8 cellular contexts compared by ENCODE assay signal in the genomic region with DNA sequence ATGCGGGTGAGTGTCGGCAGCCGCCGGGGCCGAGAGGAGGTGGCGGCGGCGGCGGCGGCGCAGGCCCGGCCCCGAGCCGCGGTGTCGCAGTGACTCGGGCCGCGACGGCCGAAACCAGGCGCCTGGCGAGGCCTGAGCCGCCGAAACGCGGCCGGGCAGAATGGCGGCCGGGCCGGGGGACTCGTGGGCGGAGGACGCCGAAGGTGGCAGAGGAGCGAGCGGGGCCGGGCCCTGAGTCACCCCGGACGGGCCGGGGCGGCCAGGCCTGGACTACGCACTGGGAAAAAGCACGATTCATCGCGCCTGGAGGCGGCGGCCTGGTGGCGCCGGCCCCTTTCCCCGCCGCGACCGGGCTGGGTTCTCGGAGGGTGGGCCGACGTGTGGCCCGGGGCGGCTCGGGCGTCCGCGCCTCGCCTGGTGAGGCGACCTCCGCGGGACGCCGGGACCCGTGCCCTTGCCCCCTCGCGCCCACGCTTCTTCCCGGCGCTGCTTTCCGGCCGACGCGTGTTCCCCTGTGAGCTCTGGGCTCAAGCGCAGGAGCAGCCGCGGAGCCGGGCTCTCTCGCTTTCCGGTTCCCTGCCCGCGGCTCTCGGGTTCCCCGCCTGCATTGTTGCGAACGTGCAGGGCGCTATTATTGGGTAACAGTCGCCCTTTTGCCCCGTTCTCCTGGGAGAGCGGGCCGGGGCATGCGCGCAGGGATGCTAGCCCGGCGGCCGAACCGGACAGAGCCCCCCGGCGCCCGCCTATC. TPM values are rescaled to one million over a fixed set of nuclear protein-coding genes. Genes with fewer than 3 reads are reported as not detected.
A peak's percentile ranks its signal among the peaks of the same experiment; 100 is the strongest.
DNase-seq lines count a peak whose midpoint lies in the region; ATAC-seq and TF ChIP-seq lines count a peak whose summit lies in the region.

No MANE protein-coding gene starts in this region.

- H3K27ac ChIP-seq in A673 (ENCODE audit: low read depth, low read length, poor library complexity, severe bottlenecking) (peak overlapping the region; percentile 97), thyroid gland (peak overlapping the region; percentile 95 to 97 (median 97))

- H3K36me3 ChIP-seq in A673 (ENCODE audit: insufficient read depth, low read length, poor library complexity, severe bottlenecking) (no peaks in the 10 kb centered on the region), neuron (ENCODE audit: insufficient read depth, low read length) (no peaks in the 10 kb centered on the region), thyroid gland (no peaks in the 10 kb centered on the region)

- DNase-seq in A673 (ENCODE audit: low spot score) (peak; percentile 65), NCI-H460 (ENCODE audit: extremely low read depth, low read depth) (peak; percentile 26), activated T-helper 1 cell treated with Interleukin-2 at 50 U/mL for 16 hours (ENCODE audit: low read depth) (peak; percentile 35), fibroblast of pulmonary artery (ENCODE audit: low read depth) (peak; percentile 63), thyroid gland (peak; percentile 53 to 55)

- TF ChIP-seq POLR2A in GM18505 (IDR thresholded peaks at IDR 0.05; ENCODE audit: borderline replicate concordance, extremely low read depth, insufficient read depth, insufficient read length) (peak; percentile 31), thyroid gland (IDR thresholded peaks at IDR 0.05) (peak in 1 of 2 donors; percentile 47)

- H3K4me1 ChIP-seq in A673 (ENCODE audit: insufficient read depth, low read length, poor library complexity, severe bottlenecking), result peaks cover 46% of the 10 kb centered on the region
- peaks cover 21% of the 10 kb centered on the region for H3K4me1 ChIP-seq in neuron (ENCODE audit: insufficient read depth, low read length)
- H3K4me1 ChIP-seq in thyroid gland, result peaks cover 33 to 37% of the 10 kb centered on the region in 2 donors

- 0 to 4% methylated on average over 4 to 5 of the region's 105 CpGs for WGBS in thyroid gland, 2 donors

- no peak for TF ChIP-seq CTCF in A673 (conservative IDR thresholded peaks at IDR 0.05; ENCODE audit: low read depth, low read length)
- TF ChIP-seq CTCF in fibroblast of pulmonary artery (IDR thresholded peaks at IDR 0.05; ENCODE audit: low read length, missing control alignments), result no peak
- TF ChIP-seq CTCF in thyroid gland (IDR thresholded peaks at IDR 0.05), result no peak

- H3K4me3 ChIP-seq in A673 (ENCODE audit: low read depth, low read length, poor library complexity, severe bottlenecking) (peak overlapping the region; percentile 89), fibroblast of pulmonary artery (replicated peaks; ENCODE audit: low read depth, low read length) (peak overlapping the region; percentile 79), neuron (ENCODE audit: low read length) (peak overlapping the region; percentile 87), thyroid gland (replicated peaks in 1 of 3) (peak overlapping the region; percentile 76 to 92 (median 78))

- no peaks in the 10 kb centered on the region for H3K9me3 ChIP-seq in A673 (ENCODE audit: low read depth, low read length, poor library complexity, severe bottlenecking)
- no peaks in the 10 kb centered on the region for H3K9me3 ChIP-seq in neuron (ENCODE audit: low read length)
- H3K9me3 ChIP-seq in thyroid gland, result no peaks in the 10 kb centered on the region

- intact Hi-C loops in A673 (cut with micrococcal nuclease; ENCODE audit: unreplicated experiment) (loop anchor here (10.0 kb wide), 1 partner anchor 266 kb away; no protein-coding TSS in a partner anchor), thyroid gland (cut with DNase I) (loop anchor here (10.0 kb wide), 1 partner anchor 186 kb away; the partner anchor contains the start of gene EZH2)

- ATAC-seq in GM18505 (IDR thresholded peaks at IDR 0.05; ENCODE audit: unreplicated experiment) (peak; percentile 35), HG02870 (IDR thresholded peaks at IDR 0.05; ENCODE audit: unreplicated experiment) (peak; percentile 28)

- CTCF ChIA-PET in A673 (lab: Charles Lee), result no interaction called here

- H2AFZ ChIP-seq in neuron (ENCODE audit: low read depth, low read length), result peak overlapping the region; percentile 74

- BruUV-seq in A673 (replicated peaks; lab: Mats Ljungman, UMichigan), result no TSS peak

- H3K27me3 ChIP-seq in A673 (replicated peaks; ENCODE audit: insufficient read depth, low read depth, low read length, poor library complexity) (no peaks in the 10 kb centered on the region), neuron (ENCODE audit: insufficient read depth, low read length) (no peaks in the 10 kb centered on the region), thyroid gland (no peaks in the 10 kb centered on the region)

- POLR2A ChIA-PET in A673 (lab: Charles Lee; ENCODE audit: low non-redundant PET), result no interaction called here

RNA-seq across cellular contexts. Expression of gene CUL1, which starts 0.5 kb away (rescaled TPM):
- total RNA-seq in A673 (2021) (75.5 and 75.7 TPM in 2 replicates), thyroid gland (10 to 100 TPM; 51.3 to 53.4 (median 52.9) TPM)
- total RNA-seq in NCI-H460 (2014; rRNA removed; shearing (Covaris generic)), result 59.1 and 68.4 TPM in 2 replicates
- 34.2 and 47.2 TPM in 2 replicates for polyA plus RNA-seq in NCI-H460 (2014; cell fraction: nucleus; rRNA removed)

Comparison
In these comparisons a context has a peak if more than half of its experiments do, and no peak if none do; other contexts are left out.
1. Peak in every context shown above with its lines: DNase-seq, ATAC-seq, H3K4me3 ChIP-seq and H3K27ac ChIP-seq.